ENCODE assay signal across 8 cellular contexts in genomic region chr10:86755454-86755739, GRCh38. TPM values are rescaled to one million over a fixed set of nuclear protein-coding genes. Genes with fewer than 3 reads are reported as not detected.
DNase-seq lines count a peak whose midpoint lies in the region; ATAC-seq and TF ChIP-seq lines count a peak whose summit lies in the region.

No MANE protein-coding gene starts in this region.

- intact Hi-C loops in Panc1 (cut with micrococcal nuclease; ENCODE audit: unreplicated experiment) (loop anchor here (5.0 kb wide), 1 partner anchor 142 kb away; no protein-coding TSS in a partner anchor), esophagus squamous epithelium (cut with DNase I) (no loop called here), sigmoid colon (cut with DNase I) (no loop called here)

- TF ChIP-seq CTCF in Panc1 (IDR thresholded peaks at IDR 0.05) (no peak), esophagus squamous epithelium (IDR thresholded peaks at IDR 0.05) (no peak), sigmoid colon (IDR thresholded peaks at IDR 0.05) (no peak)

- H3K27ac ChIP-seq in Panc1 (ENCODE audit: low read length), result peak overlapping the region; percentile 94
- peak overlapping the region; percentile 90 to 98 (median 95) for H3K27ac ChIP-seq in esophagus squamous epithelium
- peak overlapping the region; percentile 98 to 100 (median 99) for H3K27ac ChIP-seq in sigmoid colon

- WGBS in esophagus squamous epithelium, 2 donors, result 1% methylated on average over 7 to 9 of the region's 9 CpGs
- WGBS in sigmoid colon, 2 donors, result 1 to 9% methylated on average over 9 of the region's 9 CpGs

- in situ Hi-C loops in Panc1 (cut with HindIII; ENCODE audit: low pct_unique_long_range_greater_than_20kb, low sequenced_read_pairs), result no loop called here

- H3K4me1 ChIP-seq in Panc1 (ENCODE audit: control insufficient read depth, insufficient read depth, low read length) (peaks cover 21% of the 10 kb centered on the region), esophagus squamous epithelium (peaks cover 5 to 64% (median 8%) of the 10 kb centered on the region in 3 donors), sigmoid colon (peaks cover 0 to 45% (median 34%) of the 10 kb centered on the region in 4 donors)

- POLR2A ChIA-PET in Panc1 (lab: Charles Lee), result no interaction called here

- BruUV-seq in Panc1 (replicated peaks; lab: Mats Ljungman, UMichigan), result no TSS peak

- H3K4me3 ChIP-seq in Panc1 (ENCODE audit: low read depth in 2 of 2, low read length in 2 of 2), result peak overlapping the region; percentile 71 to 82
- peak overlapping the region; percentile 86 to 98 (median 90) for H3K4me3 ChIP-seq in esophagus squamous epithelium
- H3K4me3 ChIP-seq in sigmoid colon, result peak overlapping the region; percentile 69 to 94 (median 84)

- H3K9me3 ChIP-seq in Panc1 (ENCODE audit: control insufficient read depth, insufficient read depth, low read depth, low read length) (no peaks in the 10 kb centered on the region), esophagus squamous epithelium (no peaks in the 10 kb centered on the region), sigmoid colon (no peaks in the 10 kb centered on the region)

- CTCF ChIA-PET in Panc1 (lab: Charles Lee), result no interaction called here

- no peak for DNase-seq in Panc1 (ENCODE audit: low read depth, low spot score)
- no peak for DNase-seq in esophagus squamous epithelium (lab: John Stamatoyannopoulos, UW)
- no peak for DNase-seq in sigmoid colon
- no peak for DNase-seq in C1 segment of cervical spinal cord (lab: John Stamatoyannopoulos, UW)
- DNase-seq in KG1 (lab: John Stamatoyannopoulos, UW), result no peak
- no peak for DNase-seq in Ammon's horn (ENCODE audit: low spot score)

- H3K36me3 ChIP-seq in Panc1 (ENCODE audit: control insufficient read depth, insufficient read depth, low read length) (no peaks in the 10 kb centered on the region), esophagus squamous epithelium (no peaks in the 10 kb centered on the region), sigmoid colon (no peaks in the 10 kb centered on the region)

- H3K27me3 ChIP-seq in Panc1 (ENCODE audit: control insufficient read depth, insufficient read depth, low read length), result no peaks in the 10 kb centered on the region
- peaks cover 0 to 39% (median 0%) of the 10 kb centered on the region in 4 donors for H3K27me3 ChIP-seq in esophagus squamous epithelium
- no peaks in the 10 kb centered on the region for H3K27me3 ChIP-seq in sigmoid colon

- TF ChIP-seq EP300 in sigmoid colon (IDR thresholded peaks at IDR 0.05), result peak in 1 of 4 donors; percentile 43

- ATAC-seq in GM21447 (IDR thresholded peaks at IDR 0.05; ENCODE audit: unreplicated experiment) (peak; percentile 23), Panc1 (no peak), GM21737 (IDR thresholded peaks at IDR 0.05; ENCODE audit: unreplicated experiment) (no peak)

- TF ChIP-seq POLR2A in esophagus squamous epithelium (IDR thresholded peaks at IDR 0.05) (no peak), sigmoid colon (IDR thresholded peaks at IDR 0.05) (no peak)

RNA-seq across cellular contexts. Expression of gene BMPR1A, which starts 1.0 kb away (rescaled TPM):
- total RNA-seq in Panc1 (2021; ENCODE audit: unreplicated experiment), result 94.3 TPM
- polyA plus RNA-seq in Panc1 (2012; ENCODE audit: insufficient read length), result 22.0 TPM
- total RNA-seq in esophagus squamous epithelium, result 10 to 100 TPM in 3 of 4 donors, 1 to 10 TPM in 1; 5.2 to 40.2 (median 26.0) TPM
- 100 to 1,000 TPM in 3 of 4 donors, 10 to 100 TPM in 1; 84.2 to 145 (median 120) TPM for total RNA-seq in sigmoid colon
- polyA plus RNA-seq in sigmoid colon, result 10 to 100 TPM in 1 of 3 donors, 1 to 10 TPM in 2; 5.5 to 16.1 (median 7.8) TPM
